ENCODE assay signal across 19 cellular contexts in the genomic region with DNA sequence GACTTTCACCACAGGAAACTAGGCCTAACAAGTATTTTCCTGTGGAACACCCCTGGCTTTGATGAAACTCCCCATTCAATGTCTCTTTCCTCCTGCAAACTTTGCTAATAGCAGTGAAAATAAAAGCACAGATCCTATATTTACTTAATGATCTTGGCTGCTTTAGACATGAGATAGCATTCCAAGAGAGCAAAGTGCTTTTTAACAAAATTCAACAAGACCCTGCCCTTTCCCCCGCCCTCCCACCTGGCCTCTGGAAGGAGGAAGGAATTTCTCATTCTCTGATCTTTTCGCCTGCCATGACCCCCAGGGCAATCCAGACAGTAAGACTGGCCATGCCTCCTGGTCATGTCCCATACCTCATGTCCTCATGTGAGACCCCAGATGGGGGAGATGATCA.
DNase-seq lines count a peak whose midpoint lies in the region; ATAC-seq and TF ChIP-seq lines count a peak whose summit lies in the region.
"Had no signal": no experiment of that assay in that cellular context is flagged by ENCODE, and none has a peak within 500 bp of the region (broad histone marks: within the 10 kb centered on the region; RNA-seq: fewer than 3 reads in every experiment).

No MANE protein-coding gene starts in this region.

- H3K27me3 ChIP-seq in Caco-2 (replicated peaks; ENCODE audit: control insufficient read depth, insufficient read depth, low read length) (no peaks in the 10 kb centered on the region), right lobe of liver (no peaks in the 10 kb centered on the region), heart right ventricle (peaks cover 0 to 18% (median 0%) of the 10 kb centered on the region in 7 donors)
- H3K27me3 ChIP-seq: BE2C had no signal

- TF ChIP-seq CTCF in Caco-2 (IDR thresholded peaks at IDR 0.05; ENCODE audit: insufficient read depth in 1 of 2, low read depth in 1 of 2, low read length in 1 of 2, severe bottlenecking in 1 of 2, unreplicated experiment in 1 of 2) = no peak
- TF ChIP-seq CTCF in right lobe of liver (IDR thresholded peaks at IDR 0.05) = no peak
- TF ChIP-seq CTCF in heart right ventricle (IDR thresholded peaks at IDR 0.05) = no peak

- peak; percentile 79 to 87 for DNase-seq in Caco-2
- peak; percentile 60 for DNase-seq in left lobe of liver (ENCODE audit: low spot score)
- DNase-seq in right lobe of liver = peak in 2 of 3 donors; percentile 61 to 68
- DNase-seq in T-cell = no peak
- DNase-seq in heart right ventricle = no peak
- no peak for DNase-seq in activated CD4-positive, alpha-beta T cell treated with anti-CD3 and anti-CD28 coated beads, Interleukin-2, amount 50 U/mL, for 4 hours
- DNase-seq: 8988T; ACHN; AML-193; BE2C; C1 segment of cervical spinal cord; CD4-positive, alpha-beta memory T cell; COR-L47; DMS153; DND-41; GOT3; HCEC 1CT had no signal

- H3K27ac ChIP-seq in right lobe of liver (peak overlapping the region in 1 of 3 donors; percentile 30), heart right ventricle (no peak overlapping the region)
- H3K27ac ChIP-seq: A549 had no signal

- BruUV-seq in Caco-2 (replicated peaks; lab: Mats Ljungman, UMichigan) = no TSS peak

- 39% methylated on average over 2 of the region's 2 CpGs for WGBS in right lobe of liver (ENCODE audit: insufficient coverage, low coverage, low lambda C conversion rate, missing lambda C conversion rate)
- 86 to 94% methylated on average over 2 of the region's 2 CpGs for WGBS in heart right ventricle, 2 donors

- H3K9me3 ChIP-seq in Caco-2 (0 out of 2 replicates have a peak, but pooled peaks cover 4% of the 10 kb centered on the region), right lobe of liver (no peaks in the 10 kb centered on the region), heart right ventricle (no peaks in the 10 kb centered on the region)
- H3K9me3 ChIP-seq: A549, BE2C had no signal

- H3K4me3 ChIP-seq in Caco-2 (ENCODE audit: low read depth, low read length) = no peak overlapping the region
- H3K4me3 ChIP-seq in right lobe of liver = no peak overlapping the region
- no peak overlapping the region for H3K4me3 ChIP-seq in heart right ventricle
- H3K4me3 ChIP-seq: A549 had no signal

- no peak for TF ChIP-seq POLR2A in right lobe of liver (IDR thresholded peaks at IDR 0.05)

- H3K4me3 Mint-ChIP-seq in Caco-2 (ENCODE audit: unreplicated experiment) (peak overlapping the region; percentile 25), T-cell (no peak overlapping the region)
- H3K4me3 Mint-ChIP-seq: CD4-positive, alpha-beta memory T cell had no signal

- H3K36me3 Mint-ChIP-seq in Caco-2 (ENCODE audit: insufficient read depth, unreplicated experiment) = peaks cover 2% of the 10 kb centered on the region
- no peaks in the 10 kb centered on the region for H3K36me3 Mint-ChIP-seq in T-cell
- H3K36me3 Mint-ChIP-seq: CD4-positive, alpha-beta memory T cell had no signal

- POLR2A ChIA-PET in Caco-2 (lab: Charles Lee) = no interaction called here
- POLR2A ChIA-PET in T-cell (lab: Charles Lee) = no interaction called here

- no peaks in the 10 kb centered on the region for H3K36me3 ChIP-seq in Caco-2 (ENCODE audit: control insufficient read depth, insufficient read depth, low read length)
- no peaks in the 10 kb centered on the region for H3K36me3 ChIP-seq in right lobe of liver
- H3K36me3 ChIP-seq in heart right ventricle = no peaks in the 10 kb centered on the region
- H3K36me3 ChIP-seq: BE2C had no signal

- peaks cover 37% of the 10 kb centered on the region for H3K4me1 ChIP-seq in Caco-2
- H3K4me1 ChIP-seq in right lobe of liver = peaks cover 0 to 22% (median 6%) of the 10 kb centered on the region in 4 donors
- no peaks in the 10 kb centered on the region for H3K4me1 ChIP-seq in heart right ventricle

- CTCF ChIA-PET in Caco-2 (lab: Charles Lee) = interaction anchor here (1.0 kb wide), 1 partner anchor 23 kb away, joined by 3 read pairs; no protein-coding TSS in a partner anchor
- CTCF ChIA-PET in T-cell (lab: Charles Lee) = no interaction called here

- H3K27me3 Mint-ChIP-seq in Caco-2 (ENCODE audit: insufficient read depth, unreplicated experiment) (no peaks in the 10 kb centered on the region), T-cell (peaks cover 0 to 7% of the 10 kb centered on the region in 2 donors)
- H3K27me3 Mint-ChIP-seq: CD4-positive, alpha-beta memory T cell had no signal

- no peaks in the 10 kb centered on the region for H3K9me3 Mint-ChIP-seq in Caco-2 (ENCODE audit: unreplicated experiment)
- H3K9me3 Mint-ChIP-seq in T-cell = no peaks in the 10 kb centered on the region

- H3K4me1 Mint-ChIP-seq in Caco-2 (ENCODE audit: low read depth, unreplicated experiment) (peaks cover 43% of the 10 kb centered on the region), T-cell (no peaks in the 10 kb centered on the region)
- H3K4me1 Mint-ChIP-seq: CD4-positive, alpha-beta memory T cell had no signal

- peak overlapping the region; percentile 88 for H3K27ac Mint-ChIP-seq in Caco-2 (ENCODE audit: unreplicated experiment)
- no peak overlapping the region for H3K27ac Mint-ChIP-seq in T-cell
- H3K27ac Mint-ChIP-seq: CD4-positive, alpha-beta memory T cell had no signal

- ATAC-seq in left lobe of liver (peak; percentile 89), right lobe of liver (peak; percentile 67 to 88 (median 73)), T-cell (replicated peaks in 1 of 4) (no peak), GM18907 (IDR thresholded peaks at IDR 0.05; ENCODE audit: unreplicated experiment) (no peak), heart right ventricle (no peak)
- ATAC-seq: A549 had no signal

- intact Hi-C loops in Caco-2 (cut with micrococcal nuclease; ENCODE audit: unreplicated experiment) = loop anchor here (1.0 to 5.0 kb wide), 5 partner anchors 17 to 164 kb away; no protein-coding TSS in a partner anchor
- intact Hi-C loops in right lobe of liver (cut with DNase I) = no loop called here
- intact Hi-C loops in heart right ventricle (cut with DNase I) = no loop called here

Comparison
In these comparisons a context has a peak if more than half of its experiments do, and no peak if none do; other contexts are left out.
1. DNase-seq: peak in Caco-2 (2 of 2), left lobe of liver (single experiment) and right lobe of liver (2 of 3); none in T-cell (0 of 34), heart right ventricle (0 of 2) and activated CD4-positive, alpha-beta T cell treated with anti-CD3 and anti-CD28 coated beads, Interleukin-2, amount 50 U/mL, for 4 hours (0 of 2).
2. ATAC-seq: peak in left lobe of liver (single experiment) and right lobe of liver (4 of 4); none in T-cell (0 of 4), GM18907 (single experiment) and heart right ventricle (0 of 8).